Comparison of ENCODE assay signal across 1 cellular context in the genomic region with DNA sequence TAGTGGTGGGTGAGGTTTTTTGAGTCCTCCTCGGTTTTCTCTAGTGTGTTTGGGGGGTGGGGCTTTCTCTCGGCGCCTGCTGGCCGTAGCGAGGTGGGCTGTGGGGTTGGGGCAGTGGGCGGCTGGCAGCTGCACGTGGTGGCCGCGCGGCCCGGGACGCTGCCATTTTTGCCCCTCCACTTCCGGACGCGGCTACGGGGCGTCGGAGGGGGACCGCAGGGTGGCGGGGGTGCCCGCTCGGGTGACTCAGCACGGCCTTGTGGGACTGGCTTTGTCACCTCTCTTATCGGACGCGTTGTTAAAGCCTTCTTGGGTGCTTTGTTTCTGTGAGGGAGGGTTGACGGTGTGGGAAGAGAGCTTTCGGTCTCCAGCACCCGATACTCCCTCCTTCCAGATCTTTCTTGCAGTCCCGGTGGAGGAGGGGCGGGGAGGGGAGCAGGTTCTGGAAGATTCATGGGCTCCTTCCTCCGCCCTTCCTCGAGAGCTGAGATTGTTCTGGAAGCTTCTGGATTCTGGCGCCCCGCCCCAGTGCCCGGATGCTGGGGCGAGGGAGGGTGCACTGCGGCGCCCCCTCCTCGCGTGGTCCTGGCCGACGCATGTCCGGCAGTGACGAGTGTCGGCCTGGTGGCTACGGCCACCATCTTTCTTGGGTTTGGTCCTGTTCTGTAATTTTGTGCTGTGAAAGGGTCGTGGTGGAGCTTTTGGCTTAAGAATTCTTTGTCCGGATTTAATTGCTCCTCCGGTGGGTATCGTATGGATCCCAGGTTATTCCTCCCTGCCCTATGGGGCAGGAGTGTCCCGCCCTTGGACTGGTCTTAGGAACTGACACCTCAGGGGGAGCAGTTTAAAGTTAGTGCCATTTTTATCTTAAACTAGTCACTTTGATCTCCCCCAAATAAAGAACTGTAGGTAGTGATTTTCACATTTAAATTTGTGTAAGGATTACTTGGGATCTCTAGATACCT.
A peak's percentile ranks its signal among the peaks of the same experiment; 100 is the strongest.
TF ChIP-seq lines count a peak whose summit lies in the region.

No MANE protein-coding gene starts in this region.

TF ChIP-seq in K562, 482 proteins besides CTCF, POLR2A, EP300 and RAD21 (continued from another document and continues in another):
- TF ChIP-seq BRD9 (IDR thresholded peaks at IDR 0.05; ENCODE audit: low read depth, partially characterized antibody), result peak; percentile 12
- no peak for TF ChIP-seq ZNF253 (CRISPR knock-in tag; conservative IDR thresholded peaks at IDR 0.05)
- no peak for TF ChIP-seq XRCC3 (IDR thresholded peaks at IDR 0.05)
- TF ChIP-seq RHOXF2B (CRISPR knock-in tag; conservative IDR thresholded peaks at IDR 0.05), result no peak
- no peak for TF ChIP-seq TBP (optimal IDR thresholded peaks at IDR 0.05; ENCODE audit: low read depth, low read length)
- TF ChIP-seq, protein P1, sequence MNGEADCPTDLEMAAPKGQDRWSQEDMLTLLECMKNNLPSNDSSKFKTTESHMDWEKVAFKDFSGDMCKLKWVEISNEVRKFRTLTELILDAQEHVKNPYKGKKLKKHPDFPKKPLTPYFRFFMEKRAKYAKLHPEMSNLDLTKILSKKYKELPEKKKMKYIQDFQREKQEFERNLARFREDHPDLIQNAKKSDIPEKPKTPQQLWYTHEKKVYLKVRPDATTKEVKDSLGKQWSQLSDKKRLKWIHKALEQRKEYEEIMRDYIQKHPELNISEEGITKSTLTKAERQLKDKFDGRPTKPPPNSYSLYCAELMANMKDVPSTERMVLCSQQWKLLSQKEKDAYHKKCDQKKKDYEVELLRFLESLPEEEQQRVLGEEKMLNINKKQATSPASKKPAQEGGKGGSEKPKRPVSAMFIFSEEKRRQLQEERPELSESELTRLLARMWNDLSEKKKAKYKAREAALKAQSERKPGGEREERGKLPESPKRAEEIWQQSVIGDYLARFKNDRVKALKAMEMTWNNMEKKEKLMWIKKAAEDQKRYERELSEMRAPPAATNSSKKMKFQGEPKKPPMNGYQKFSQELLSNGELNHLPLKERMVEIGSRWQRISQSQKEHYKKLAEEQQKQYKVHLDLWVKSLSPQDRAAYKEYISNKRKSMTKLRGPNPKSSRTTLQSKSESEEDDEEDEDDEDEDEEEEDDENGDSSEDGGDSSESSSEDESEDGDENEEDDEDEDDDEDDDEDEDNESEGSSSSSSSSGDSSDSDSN (IDR thresholded peaks at IDR 0.05; ENCODE audit: borderline replicate concordance in 1 of 2, low read depth in 2 of 2, low read length in 2 of 2), result no peak
- no peak for TF ChIP-seq ZNF785 (CRISPR knock-in tag; IDR thresholded peaks at IDR 0.05)
- no peak for TF ChIP-seq GTF2F1 (IDR thresholded peaks at IDR 0.05; ENCODE audit: low read depth, low read length)
- TF ChIP-seq HMG20A (CRISPR knock-in tag; conservative IDR thresholded peaks at IDR 0.05), result no peak
- no peak; the same call in 1 of the 2 replicates for TF ChIP-seq KLF1 (tag; IDR thresholded peaks at IDR 0.05)
- TF ChIP-seq, protein P2, sequence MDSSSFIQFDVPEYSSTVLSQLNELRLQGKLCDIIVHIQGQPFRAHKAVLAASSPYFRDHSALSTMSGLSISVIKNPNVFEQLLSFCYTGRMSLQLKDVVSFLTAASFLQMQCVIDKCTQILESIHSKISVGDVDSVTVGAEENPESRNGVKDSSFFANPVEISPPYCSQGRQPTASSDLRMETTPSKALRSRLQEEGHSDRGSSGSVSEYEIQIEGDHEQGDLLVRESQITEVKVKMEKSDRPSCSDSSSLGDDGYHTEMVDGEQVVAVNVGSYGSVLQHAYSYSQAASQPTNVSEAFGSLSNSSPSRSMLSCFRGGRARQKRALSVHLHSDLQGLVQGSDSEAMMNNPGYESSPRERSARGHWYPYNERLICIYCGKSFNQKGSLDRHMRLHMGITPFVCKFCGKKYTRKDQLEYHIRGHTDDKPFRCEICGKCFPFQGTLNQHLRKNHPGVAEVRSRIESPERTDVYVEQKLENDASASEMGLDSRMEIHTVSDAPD (CRISPR knock-in tag; IDR thresholded peaks at IDR 0.05), result no peak
- no peak for TF ChIP-seq EWSR1 (IDR thresholded peaks at IDR 0.05; ENCODE audit: borderline replicate concordance, low read depth, partially characterized antibody)
- 0 out of 2 replicates have a peak, but pooled peaks have one; percentile 62 for TF ChIP-seq EHMT2 (IDR thresholded peaks at IDR 0.05)
- TF ChIP-seq CREB1 (IDR thresholded peaks at IDR 0.05), result no peak; the same call in 1 of the 2 replicates
- TF ChIP-seq CREB1 (CRISPR knock-in tag; IDR thresholded peaks at IDR 0.05), result peak; percentile 67; the same call in 1 of the 2 replicates
- TF ChIP-seq, protein P3, sequence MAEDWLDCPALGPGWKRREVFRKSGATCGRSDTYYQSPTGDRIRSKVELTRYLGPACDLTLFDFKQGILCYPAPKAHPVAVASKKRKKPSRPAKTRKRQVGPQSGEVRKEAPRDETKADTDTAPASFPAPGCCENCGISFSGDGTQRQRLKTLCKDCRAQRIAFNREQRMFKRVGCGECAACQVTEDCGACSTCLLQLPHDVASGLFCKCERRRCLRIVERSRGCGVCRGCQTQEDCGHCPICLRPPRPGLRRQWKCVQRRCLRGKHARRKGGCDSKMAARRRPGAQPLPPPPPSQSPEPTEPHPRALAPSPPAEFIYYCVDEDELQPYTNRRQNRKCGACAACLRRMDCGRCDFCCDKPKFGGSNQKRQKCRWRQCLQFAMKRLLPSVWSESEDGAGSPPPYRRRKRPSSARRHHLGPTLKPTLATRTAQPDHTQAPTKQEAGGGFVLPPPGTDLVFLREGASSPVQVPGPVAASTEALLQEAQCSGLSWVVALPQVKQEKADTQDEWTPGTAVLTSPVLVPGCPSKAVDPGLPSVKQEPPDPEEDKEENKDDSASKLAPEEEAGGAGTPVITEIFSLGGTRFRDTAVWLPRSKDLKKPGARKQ (CRISPR knock-in tag; IDR thresholded peaks at IDR 0.05), result no peak
- TF ChIP-seq DACH1 (IDR thresholded peaks at IDR 0.05; ENCODE audit: partially characterized antibody), result no peak
- TF ChIP-seq PCBP1 (IDR thresholded peaks at IDR 0.05; ENCODE audit: low read depth, low read length, poor library complexity, severe bottlenecking), result peak; percentile 100
- TF ChIP-seq SRF (CRISPR knock-in tag; IDR thresholded peaks at IDR 0.05), result peak; percentile 74 to 82; a peak in 3 of 4 replicates
- TF ChIP-seq, protein P4, sequence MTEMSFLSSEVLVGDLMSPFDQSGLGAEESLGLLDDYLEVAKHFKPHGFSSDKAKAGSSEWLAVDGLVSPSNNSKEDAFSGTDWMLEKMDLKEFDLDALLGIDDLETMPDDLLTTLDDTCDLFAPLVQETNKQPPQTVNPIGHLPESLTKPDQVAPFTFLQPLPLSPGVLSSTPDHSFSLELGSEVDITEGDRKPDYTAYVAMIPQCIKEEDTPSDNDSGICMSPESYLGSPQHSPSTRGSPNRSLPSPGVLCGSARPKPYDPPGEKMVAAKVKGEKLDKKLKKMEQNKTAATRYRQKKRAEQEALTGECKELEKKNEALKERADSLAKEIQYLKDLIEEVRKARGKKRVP (CRISPR knock-in tag; IDR thresholded peaks at IDR 0.05), result peak; percentile 61; the same call in 1 of the 2 replicates
- no peak for TF ChIP-seq ZNF3 (CRISPR knock-in tag; IDR thresholded peaks at IDR 0.05)
- TF ChIP-seq TEAD4 (IDR thresholded peaks at IDR 0.05; ENCODE audit: low read length), result no peak
- TF ChIP-seq TEAD4 (CRISPR knock-in tag; IDR thresholded peaks at IDR 0.05; ENCODE audit: borderline replicate concordance), result no peak
- TF ChIP-seq RCOR1 (IDR thresholded peaks at IDR 0.05; ENCODE audit: borderline replicate concordance in 1 of 2, low read depth in 2 of 2, low read length in 2 of 2), result peak; percentile 40 to 47; a peak in 1 of 4 replicates
- peak; percentile 100 for TF ChIP-seq NKRF (IDR thresholded peaks at IDR 0.05; ENCODE audit: borderline replicate concordance)
- TF ChIP-seq HCFC1 (IDR thresholded peaks at IDR 0.05; ENCODE audit: low read depth, low read length), result peak; percentile 72
- no peak for TF ChIP-seq ZNF436 (CRISPR knock-in tag; IDR thresholded peaks at IDR 0.05)
- TF ChIP-seq, protein P5, sequence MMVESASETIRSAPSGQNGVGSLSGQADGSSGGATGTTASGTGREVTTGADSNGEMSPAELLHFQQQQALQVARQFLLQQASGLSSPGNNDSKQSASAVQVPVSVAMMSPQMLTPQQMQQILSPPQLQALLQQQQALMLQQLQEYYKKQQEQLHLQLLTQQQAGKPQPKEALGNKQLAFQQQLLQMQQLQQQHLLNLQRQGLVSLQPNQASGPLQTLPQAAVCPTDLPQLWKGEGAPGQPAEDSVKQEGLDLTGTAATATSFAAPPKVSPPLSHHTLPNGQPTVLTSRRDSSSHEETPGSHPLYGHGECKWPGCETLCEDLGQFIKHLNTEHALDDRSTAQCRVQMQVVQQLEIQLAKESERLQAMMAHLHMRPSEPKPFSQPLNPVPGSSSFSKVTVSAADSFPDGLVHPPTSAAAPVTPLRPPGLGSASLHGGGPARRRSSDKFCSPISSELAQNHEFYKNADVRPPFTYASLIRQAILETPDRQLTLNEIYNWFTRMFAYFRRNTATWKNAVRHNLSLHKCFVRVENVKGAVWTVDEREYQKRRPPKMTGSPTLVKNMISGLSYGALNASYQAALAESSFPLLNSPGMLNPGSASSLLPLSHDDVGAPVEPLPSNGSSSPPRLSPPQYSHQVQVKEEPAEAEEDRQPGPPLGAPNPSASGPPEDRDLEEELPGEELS (CRISPR knock-in tag; IDR thresholded peaks at IDR 0.05; ENCODE audit: borderline replicate concordance), result peak; percentile 33; the same call in 1 of the 2 replicates
- TF ChIP-seq GABPB1 (CRISPR knock-in tag; IDR thresholded peaks at IDR 0.05), result peak; percentile 92
- no peak for TF ChIP-seq COPS2 (conservative IDR thresholded peaks at IDR 0.05)
- no peak for TF ChIP-seq ZNF384 (IDR thresholded peaks at IDR 0.05; ENCODE audit: low read depth, low read length)
- TF ChIP-seq MAFF (IDR thresholded peaks at IDR 0.05; ENCODE audit: low read length), result peak; percentile 58
- no peak for TF ChIP-seq SLC30A9 (CRISPR knock-in tag; IDR thresholded peaks at IDR 0.05)
- TF ChIP-seq, protein P6, sequence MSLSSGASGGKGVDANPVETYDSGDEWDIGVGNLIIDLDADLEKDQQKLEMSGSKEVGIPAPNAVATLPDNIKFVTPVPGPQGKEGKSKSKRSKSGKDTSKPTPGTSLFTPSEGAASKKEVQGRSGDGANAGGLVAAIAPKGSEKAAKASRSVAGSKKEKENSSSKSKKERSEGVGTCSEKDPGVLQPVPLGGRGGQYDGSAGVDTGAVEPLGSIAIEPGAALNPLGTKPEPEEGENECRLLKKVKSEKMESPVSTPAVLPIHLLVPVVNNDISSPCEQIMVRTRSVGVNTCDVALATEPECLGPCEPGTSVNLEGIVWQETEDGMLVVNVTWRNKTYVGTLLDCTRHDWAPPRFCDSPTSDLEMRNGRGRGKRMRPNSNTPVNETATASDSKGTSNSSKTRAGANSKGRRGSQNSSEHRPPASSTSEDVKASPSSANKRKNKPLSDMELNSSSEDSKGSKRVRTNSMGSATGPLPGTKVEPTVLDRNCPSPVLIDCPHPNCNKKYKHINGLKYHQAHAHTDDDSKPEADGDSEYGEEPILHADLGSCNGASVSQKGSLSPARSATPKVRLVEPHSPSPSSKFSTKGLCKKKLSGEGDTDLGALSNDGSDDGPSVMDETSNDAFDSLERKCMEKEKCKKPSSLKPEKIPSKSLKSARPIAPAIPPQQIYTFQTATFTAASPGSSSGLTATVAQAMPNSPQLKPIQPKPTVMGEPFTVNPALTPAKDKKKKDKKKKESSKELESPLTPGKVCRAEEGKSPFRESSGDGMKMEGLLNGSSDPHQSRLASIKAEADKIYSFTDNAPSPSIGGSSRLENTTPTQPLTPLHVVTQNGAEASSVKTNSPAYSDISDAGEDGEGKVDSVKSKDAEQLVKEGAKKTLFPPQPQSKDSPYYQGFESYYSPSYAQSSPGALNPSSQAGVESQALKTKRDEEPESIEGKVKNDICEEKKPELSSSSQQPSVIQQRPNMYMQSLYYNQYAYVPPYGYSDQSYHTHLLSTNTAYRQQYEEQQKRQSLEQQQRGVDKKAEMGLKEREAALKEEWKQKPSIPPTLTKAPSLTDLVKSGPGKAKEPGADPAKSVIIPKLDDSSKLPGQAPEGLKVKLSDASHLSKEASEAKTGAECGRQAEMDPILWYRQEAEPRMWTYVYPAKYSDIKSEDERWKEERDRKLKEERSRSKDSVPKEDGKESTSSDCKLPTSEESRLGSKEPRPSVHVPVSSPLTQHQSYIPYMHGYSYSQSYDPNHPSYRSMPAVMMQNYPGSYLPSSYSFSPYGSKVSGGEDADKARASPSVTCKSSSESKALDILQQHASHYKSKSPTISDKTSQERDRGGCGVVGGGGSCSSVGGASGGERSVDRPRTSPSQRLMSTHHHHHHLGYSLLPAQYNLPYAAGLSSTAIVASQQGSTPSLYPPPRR (CRISPR knock-in tag; IDR thresholded peaks at IDR 0.05; ENCODE audit: borderline replicate concordance), result peak; percentile 86
